ENCODE assay signal across 28 cellular contexts in genomic region chr1:16203550-16203949, GRCh38. TPM values are rescaled to one million over a fixed set of nuclear protein-coding genes. Genes with fewer than 3 reads are reported as not detected.
"Had no signal": no experiment of that assay in that cellular context is flagged by ENCODE, and none has a peak within 500 bp of the region (broad histone marks: within the 10 kb centered on the region; RNA-seq: fewer than 3 reads in every experiment).

No MANE protein-coding gene starts in this region.

- H3K9me3 Mint-ChIP-seq: memory B cell; mesothelial cell of epicardium; naive B cell; natural killer cell treated with Interleukin-12 subunit alpha and Interleukin-12 subunit beta and Interleukin-15 and Interleukin-18, amount 100 ng/mL, for 72 hours; neural progenitor cell; stimulated activated naive B cell treated with anti-CD40 and anti-IgM and Interleukin-4, amounts not matched to agents 10 μg/mL and 1 μg/mL and 100 μg/mL, for 72 hours; stimulated activated naive CD8-positive, alpha-beta T cell treated with anti-CD3 and anti-CD28 coated beads, Interleukin-15, Interleukin-2, amounts not matched to agents 100 ng/mL and 50 ng/mL, for 24 hours had no signal

- H3K36me3 ChIP-seq: gastrocnemius medialis, neural progenitor cell, ovary, sigmoid colon, transverse colon, uterus had no signal

- H3K4me1 ChIP-seq: neural progenitor cell, psoas muscle had no signal

- H3K27me3 Mint-ChIP-seq: memory B cell; naive B cell; natural killer cell treated with Interleukin-12 subunit alpha and Interleukin-12 subunit beta and Interleukin-15 and Interleukin-18, amount 100 ng/mL, for 72 hours; stimulated activated naive B cell treated with anti-CD40 and anti-IgM and Interleukin-4, amounts not matched to agents 10 μg/mL and 1 μg/mL and 100 μg/mL, for 72 hours; stimulated activated naive CD8-positive, alpha-beta T cell treated with anti-CD3 and anti-CD28 coated beads, Interleukin-15, Interleukin-2, amounts not matched to agents 100 ng/mL and 50 ng/mL, for 24 hours had no signal

- H3K4me2 ChIP-seq: neural progenitor cell had no signal

- H3K27ac Mint-ChIP-seq: memory B cell; mesothelial cell of epicardium; natural killer cell treated with Interleukin-12 subunit alpha and Interleukin-12 subunit beta and Interleukin-15 and Interleukin-18, amount 100 ng/mL, for 72 hours; stimulated activated naive B cell treated with anti-CD40 and anti-IgM and Interleukin-4, amounts not matched to agents 10 μg/mL and 1 μg/mL and 100 μg/mL, for 72 hours; stimulated activated naive CD8-positive, alpha-beta T cell treated with anti-CD3 and anti-CD28 coated beads, Interleukin-15, Interleukin-2, amounts not matched to agents 100 ng/mL and 50 ng/mL, for 24 hours had no signal

- H3K9me3 ChIP-seq: gastrocnemius medialis, mucosa of descending colon, ovary, psoas muscle, sigmoid colon, suprapubic skin, transverse colon, upper lobe of right lung, uterus had no signal

- DNase-seq: dorsolateral prefrontal cortex; effector CD4-positive, alpha-beta T cell; foreskin fibroblast; gastrocnemius medialis; head of caudate nucleus; naive B cell; nucleus accumbens; ovary; sigmoid colon; stimulated activated CD4-positive, alpha-beta T cell treated with anti-CD3 and anti-CD28 coated beads, Interleukin-2, amount 100 ng/mL, for 24 hours; stimulated activated CD4-positive, alpha-beta T cell treated with anti-CD3 and anti-CD28 coated beads, Interleukin-4, amount 100 ng/mL, for 4 hours; stimulated activated naive B cell treated with anti-CD40 and anti-IgM and Interleukin-4, amounts not matched to agents 10 μg/mL and 1 μg/mL and 100 μg/mL, for 72 hours; transverse colon; upper lobe of right lung; uterus had no signal

- ATAC-seq: esophagus mucosa; gastrocnemius medialis; left lobe of liver; mucosa of descending colon; natural killer cell treated with Interleukin-12 subunit alpha and Interleukin-12 subunit beta and Interleukin-15 and Interleukin-18, amount 100 ng/mL, for 72 hours; psoas muscle; right cardiac atrium; stimulated activated naive B cell treated with anti-CD40 and anti-IgM and Interleukin-4, amounts not matched to agents 10 μg/mL and 1 μg/mL and 100 μg/mL, for 72 hours; upper lobe of right lung had no signal

- H3K27ac ChIP-seq: dorsolateral prefrontal cortex, epithelial cell of prostate, gastrocnemius medialis, neural progenitor cell, ovary, psoas muscle, sigmoid colon, suprapubic skin, transverse colon, upper lobe of right lung had no signal

- H3K4me3 ChIP-seq: dorsolateral prefrontal cortex, gastrocnemius medialis, lung, mucosa of descending colon, neural progenitor cell, ovary, psoas muscle, sigmoid colon, suprapubic skin, transverse colon, upper lobe of right lung, uterus had no signal

- H3K36me3 Mint-ChIP-seq: neural progenitor cell had no signal

- H3K4me3 Mint-ChIP-seq: memory B cell; mesothelial cell of epicardium; natural killer cell treated with Interleukin-12 subunit alpha and Interleukin-12 subunit beta and Interleukin-15 and Interleukin-18, amount 100 ng/mL, for 72 hours; neural progenitor cell; stimulated activated naive B cell treated with anti-CD40 and anti-IgM and Interleukin-4, amounts not matched to agents 10 μg/mL and 1 μg/mL and 100 μg/mL, for 72 hours; stimulated activated naive CD8-positive, alpha-beta T cell treated with anti-CD3 and anti-CD28 coated beads, Interleukin-15, Interleukin-2, amounts not matched to agents 100 ng/mL and 50 ng/mL, for 24 hours had no signal

- H3K9ac ChIP-seq: neural progenitor cell had no signal

- H3K27me3 ChIP-seq: ovary, sigmoid colon, suprapubic skin, transverse colon, upper lobe of right lung, uterus had no signal

- H2AFZ ChIP-seq: neural progenitor cell had no signal

RNA-seq across cellular contexts. Expression of gene EPHA2, which starts 47.7 kb away (rescaled TPM):
- total RNA-seq: natural killer cell treated with Interleukin-12 subunit alpha and Interleukin-12 subunit beta and Interleukin-15 and Interleukin-18, amount 100 ng/mL, for 72 hours had no signal
